Comparison of ENCODE assay signal across 4 cellular contexts in genomic region chr1:234810726-234811125, GRCh38.
DNase-seq lines count a peak whose midpoint lies in the region; ATAC-seq and TF ChIP-seq lines count a peak whose summit lies in the region.
"Not testable (repeated sequence)": the region's sequence is repeated elsewhere in the genome, so short reads cannot be mapped to it uniquely, and the experiment has no call there.

No MANE protein-coding gene starts in this region.

- not testable (repeated sequence) for H3K79me2 ChIP-seq in DND-41 (ENCODE audit: insufficient read depth, low read length)

- not testable (repeated sequence) for H2AFZ ChIP-seq in DND-41 (ENCODE audit: low read depth, low read length)

- not testable (repeated sequence) for H3K27me3 ChIP-seq in DND-41 (ENCODE audit: insufficient read depth, low read length, poor library complexity); neutrophil; thyroid gland

- peaks cover 19% of the 10 kb centered on the region for H3K4me1 Mint-ChIP-seq in CD14-positive monocyte

- not testable (repeated sequence) for H3K4me3 Mint-ChIP-seq in CD14-positive monocyte

- WGBS in thyroid gland, 2 donors = 35 to 50% methylated on average over 4 of the region's 4 CpGs

- not testable (repeated sequence) for H3K36me3 ChIP-seq in DND-41 (ENCODE audit: insufficient read depth, low read length); neutrophil; thyroid gland

- TF ChIP-seq CTCF in CD14-positive monocyte (IDR thresholded peaks at IDR 0.05); DND-41 (IDR thresholded peaks at IDR 0.05; ENCODE audit: borderline replicate concordance, extremely low read depth, low read length, poor library complexity, severe bottlenecking); neutrophil (IDR thresholded peaks at IDR 0.05); thyroid gland (IDR thresholded peaks at IDR 0.05): not testable (repeated sequence)

- not testable (repeated sequence) for H3K9me3 ChIP-seq in DND-41 (ENCODE audit: insufficient read depth, low read length, severe bottlenecking); neutrophil; thyroid gland

- peak overlapping the region in 5 of 7 donors; percentile 50 to 86 (median 73) for H3K27ac Mint-ChIP-seq in CD14-positive monocyte

- H3K4me1 ChIP-seq in DND-41 (ENCODE audit: insufficient read depth, low read length); thyroid gland: not testable (repeated sequence)
- H3K4me1 ChIP-seq in neutrophil (ENCODE audit: control insufficient read depth in 1 of 2, insufficient read depth in 1 of 2, low read depth in 1 of 2, low read length in 1 of 2) = peaks cover 17 to 21% of the 10 kb centered on the region in 2 experiments

- H3K9me3 Mint-ChIP-seq in CD14-positive monocyte = not testable (repeated sequence)

- not testable (repeated sequence) for H4K20me1 ChIP-seq in DND-41 (ENCODE audit: insufficient read depth, low read length)

- H3K36me3 Mint-ChIP-seq in CD14-positive monocyte = not testable (repeated sequence)

- not testable (repeated sequence) for H3K27ac ChIP-seq in DND-41 (ENCODE audit: low read length)
- H3K27ac ChIP-seq in neutrophil (peak overlapping the region; percentile 50), thyroid gland (peak overlapping the region in 1 of 3 donors; percentile 65)

- not testable (repeated sequence) for TF ChIP-seq POLR2A in thyroid gland (IDR thresholded peaks at IDR 0.05)

- H3K4me3 ChIP-seq in DND-41 (ENCODE audit: low read depth in 1 of 2, low read length in 2 of 2); neutrophil (ENCODE audit: low read depth in 1 of 2, low read length in 1 of 2); thyroid gland (replicated peaks in 1 of 3): not testable (repeated sequence)

- ATAC-seq in DND-41 (ENCODE audit: insufficient read depth, low read depth) = peak; percentile 27; the same call in 1 of the 3 replicates

- H3K4me2 ChIP-seq in DND-41 (ENCODE audit: insufficient read depth, low read length) = not testable (repeated sequence)

- intact Hi-C loops in CD14-positive monocyte (cut with micrococcal nuclease); thyroid gland (cut with DNase I): not testable (repeated sequence)

- not testable (repeated sequence) for H3K9ac ChIP-seq in DND-41 (ENCODE audit: low read depth, low read length)

- not testable (repeated sequence) for H3K27me3 Mint-ChIP-seq in CD14-positive monocyte (ENCODE audit: low read depth in 3 of 3)

- not testable (repeated sequence) for DNase-seq in CD14-positive monocyte (ENCODE audit: low spot score); DND-41
- DNase-seq in thyroid gland = peak; percentile 57 to 58
